Comparison of ENCODE assay signal across 34 cellular contexts in the genomic region with DNA sequence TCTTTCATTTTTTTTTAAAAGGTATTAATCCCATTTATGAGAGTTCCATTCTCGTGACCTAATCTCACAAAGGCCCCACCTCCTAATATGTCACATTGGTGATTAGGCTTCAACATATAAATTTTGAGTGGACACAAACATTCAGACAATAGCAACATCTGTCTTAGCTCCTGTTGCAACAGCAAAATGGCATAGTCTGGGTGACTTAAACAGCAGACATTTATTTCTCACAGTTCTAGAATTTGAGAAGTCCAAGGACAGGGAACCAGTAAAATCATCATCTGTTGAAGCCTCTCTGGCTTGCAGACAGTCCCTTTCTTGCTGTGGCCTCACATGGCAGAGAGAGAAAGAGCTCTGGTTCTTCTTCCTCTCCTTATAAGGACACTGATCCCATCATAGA. TPM values are rescaled to one million over a fixed set of nuclear protein-coding genes. Genes with fewer than 3 reads are reported as not detected.
"Had no signal": no experiment of that assay in that cellular context is flagged by ENCODE, and none has a peak within 500 bp of the region (broad histone marks: within the 10 kb centered on the region; RNA-seq: fewer than 3 reads in every experiment).

No MANE protein-coding gene starts in this region.

- H3K36me3 ChIP-seq: adrenal gland, ascending aorta, breast epithelium, cardiac muscle cell, colonic mucosa, esophagus squamous epithelium, gastrocnemius medialis had no signal

- H3K4me3 ChIP-seq: adrenal gland, ascending aorta, breast epithelium, cardiac muscle cell, colonic mucosa, esophagus squamous epithelium, gastrocnemius medialis had no signal

- H3K27ac ChIP-seq: adrenal gland, ascending aorta, breast epithelium, cardiac muscle cell, colonic mucosa, epithelial cell of prostate, esophagus squamous epithelium, foreskin keratinocyte had no signal

- DNase-seq: activated CD4-positive, alpha-beta memory T cell treated with anti-CD3 and anti-CD28 coated beads for 36 hours; activated CD4-positive, alpha-beta T cell treated with anti-CD3 and anti-CD28 coated beads for 36 hours; activated CD4-positive, alpha-beta T cell treated with anti-CD3 and anti-CD28 coated beads, Interleukin-2, amount 10 ng/mL, durations not matched to agents 24 days and 14 days; activated CD4-positive, CD25-positive, alpha-beta regulatory T cell; activated CD4-positive, CD25-positive, alpha-beta regulatory T cell treated with anti-CD3 and anti-CD28 coated beads, Interleukin-2, amount 50 U/mL, for 72 hours; activated CD8-positive, alpha-beta memory T cell treated with anti-CD3 and anti-CD28 coated beads, Interleukin-2, amount 10 ng/mL, durations not matched to agents 7 days and 5 days; activated CD8-positive, alpha-beta memory T cell treated with anti-CD3 and anti-CD28 coated beads, Interleukin-2, amount 50 U/mL, for 4 hours; activated CD8-positive, alpha-beta T cell treated with anti-CD3 and anti-CD28 coated beads, Interleukin-2, amount 10 ng/mL, durations not matched to agents 7 days and 5 days; activated effector memory CD4-positive, alpha-beta T cell treated with anti-CD3 and anti-CD28 coated beads, Interleukin-2, amount 50 U/mL, for 16 hours; activated naive CD4-positive, alpha-beta T cell treated with anti-CD3 and anti-CD28 coated beads, Interleukin-2, amount 10 ng/mL, durations not matched to agents 7 days and 5 days; activated naive CD8-positive, alpha-beta T cell treated with anti-CD3 and anti-CD28 coated beads, Interleukin-2, amount 10 ng/mL, durations not matched to agents 7 days and 5 days; activated T-cell treated with anti-CD3 and anti-CD28 coated beads, Interleukin-2, amount 50 U/mL, for 1 hour; activated T-cell treated with anti-CD3 and anti-CD28 coated beads, Interleukin-2, amount 50 U/mL, for 48 hours; adrenal gland; central memory CD4-positive, alpha-beta T cell; cerebellar nuclear complex; colonic mucosa; effector CD8-positive, alpha-beta T cell; esophagus squamous epithelium; foreskin keratinocyte; gastrocnemius medialis; glutamatergic neuron; T-helper 2 cell had no signal

- H3K9me3 ChIP-seq: adrenal gland, ascending aorta, breast epithelium, colonic mucosa, esophagus squamous epithelium, gastrocnemius medialis had no signal

- H3K4me1 ChIP-seq: adrenal gland, ascending aorta, colonic mucosa, foreskin keratinocyte, gastrocnemius medialis had no signal

- H3K27me3 ChIP-seq: adrenal gland, ascending aorta, breast epithelium, cardiac muscle cell, colonic mucosa, foreskin keratinocyte had no signal

- ATAC-seq: activated CD4-positive, alpha-beta T cell treated with anti-CD3 and anti-CD28 coated beads for 36 hours; activated CD8-positive, alpha-beta memory T cell treated with anti-CD3 and anti-CD28 coated beads, Interleukin-2, amount 10 ng/mL, durations not matched to agents 7 days and 5 days; activated CD8-positive, alpha-beta T cell treated with anti-CD3 and anti-CD28 coated beads, Interleukin-2, amount 10 ng/mL, durations not matched to agents 7 days and 5 days; activated naive CD4-positive, alpha-beta T cell treated with anti-CD3 and anti-CD28 coated beads, Interleukin-2, amount 50 U/mL, for 72 hours; foreskin keratinocyte had no signal

RNA-seq across cellular contexts. Expression of a gene that starts 3.2 kb away (rescaled TPM):
- total RNA-seq: activated CD4-positive, alpha-beta memory T cell treated with anti-CD3 and anti-CD28 coated beads for 36 hours; activated CD4-positive, alpha-beta T cell treated with anti-CD3 and anti-CD28 coated beads, Interleukin-2, amount 10 ng/mL, durations not matched to agents 24 days and 14 days; activated CD8-positive, alpha-beta memory T cell treated with anti-CD3 and anti-CD28 coated beads for 36 hours; activated CD8-positive, alpha-beta memory T cell treated with anti-CD3 and anti-CD28 coated beads, Interleukin-2, amount 10 ng/mL, durations not matched to agents 7 days and 5 days; activated CD8-positive, alpha-beta T cell treated with anti-CD3 and anti-CD28 coated beads, Interleukin-2, amount 10 ng/mL, durations not matched to agents 7 days and 5 days; activated naive CD4-positive, alpha-beta T cell treated with anti-CD3 and anti-CD28 coated beads, Interleukin-2, amount 50 U/mL, for 72 hours; activated naive CD8-positive, alpha-beta T cell treated with anti-CD3 and anti-CD28 coated beads, Interleukin-2, amount 10 ng/mL, durations not matched to agents 7 days and 5 days; activated T-helper 1 cell treated with anti-CD3 and anti-CD28 coated beads, Interleukin-12 subunit alpha, Interleukin-12 subunit beta, Interleukin-2, Interleukin-4 antibody, amounts not matched to agents 30 ng/mL and 10 ng/mL and 1 ng/mL, durations not matched to agents 14 hours and 24 hours and 36 hours; activated T-helper 2 cell treated with anti-CD3 and anti-CD28 coated beads, Interferon-gamma antibody, Interleukin-2, Interleukin-4, amounts not matched to agents 10 μg/mL and 5 μg/mL and 100 μg/mL, durations not matched to agents 14 hours and 24 hours and 36 hours; ascending aorta; cardiac muscle cell; dermis microvascular lymphatic vessel endothelial cell; endothelial cell of umbilical vein; esophagus squamous epithelium; foreskin keratinocyte; gastrocnemius medialis had no signal
- polyA plus RNA-seq: adrenal gland, cardiac muscle cell, endothelial cell of umbilical vein, esophagus, foreskin keratinocyte had no signal
